ENCODE assay signal across 24 cellular contexts in genomic region chr2:42261531-42262195, GRCh38.
DNase-seq lines count a peak whose midpoint lies in the region; ATAC-seq and TF ChIP-seq lines count a peak whose summit lies in the region.
"Had no signal": no experiment of that assay in that cellular context is flagged by ENCODE, and none has a peak within 500 bp of the region (broad histone marks: within the 10 kb centered on the region; RNA-seq: fewer than 3 reads in every experiment).

No MANE protein-coding gene starts in this region.

- ATAC-seq in HG03521 (IDR thresholded peaks at IDR 0.05; ENCODE audit: unreplicated experiment): no peak
- ATAC-seq: activated CD8-positive, alpha-beta T cell treated with anti-CD3 and anti-CD28 coated beads for 36 hours; body of pancreas; left colon; mucosa of descending colon; natural killer cell treated with Interleukin-12 subunit alpha and Interleukin-12 subunit beta and Interleukin-15 and Interleukin-18, amount 100 ng/mL, for 72 hours; psoas muscle had no signal

- no peak for DNase-seq in A673 (ENCODE audit: low spot score)
- peak; percentile 95 for DNase-seq in DMS79 treated with DMSO at 0.1 percent for 48 hours (lab: John Stamatoyannopoulos, UW)
- peak; percentile 65 for DNase-seq in NCI-H2029 treated with DMSO at 0.1 percent for 48 hours (lab: John Stamatoyannopoulos, UW)
- peak; percentile 23 for DNase-seq in SK-N-DZ (ENCODE audit: low spot score)
- DNase-seq in adrenal gland: no peak
- DNase-seq in CD1c-positive myeloid dendritic cell (ENCODE audit: extremely low spot score): no peak
- DNase-seq: activated CD4-positive, CD25-positive, alpha-beta regulatory T cell treated with anti-CD3 and anti-CD28 coated beads, Interleukin-2, amount 50 U/mL, for 72 hours; activated CD8-positive, alpha-beta T cell treated with anti-CD3 and anti-CD28 coated beads for 36 hours; activated naive CD4-positive, alpha-beta T cell treated with anti-CD3 and anti-CD28 coated beads for 36 hours; body of pancreas; erythroblast; Karpas-422; left colon; mammary epithelial cell; mucosa of descending colon; NCI-H1694 treated with DMSO at 0.1 percent for 48 hours; NCI-H446; OCI-M1; psoas muscle; stimulated activated CD4-positive, alpha-beta T cell treated with anti-CD3 and anti-CD28 coated beads, Interleukin-4, amount 100 ng/mL, for 24 hours had no signal

- no peaks in the 10 kb centered on the region for H3K27me3 ChIP-seq in A673 (replicated peaks; ENCODE audit: insufficient read depth, low read depth, low read length, poor library complexity)
- no peaks in the 10 kb centered on the region for H3K27me3 ChIP-seq in adrenal gland
- H3K27me3 ChIP-seq: BLaER1 treated with 17β-estradiol and CSF1 and Interleukin-3, amounts not matched to agents 10 nM and 100 nM; body of pancreas; tibial nerve had no signal

- POLR2A ChIA-PET in A673 (lab: Charles Lee; ENCODE audit: low non-redundant PET): no interaction called here

- 87 to 93% (median 91%) methylated on average over 3 of the region's 3 CpGs for WGBS in adrenal gland, 4 donors

- no peaks in the 10 kb centered on the region for H3K4me1 ChIP-seq in A673 (ENCODE audit: insufficient read depth, low read length, poor library complexity, severe bottlenecking)
- H3K4me1 ChIP-seq in adrenal gland (replicated peaks in 1 of 2): no peaks in the 10 kb centered on the region
- H3K4me1 ChIP-seq: body of pancreas, psoas muscle, tibial nerve had no signal

- no peak overlapping the region for H3K4me3 ChIP-seq in A673 (ENCODE audit: low read depth, low read length, poor library complexity, severe bottlenecking)
- no peak overlapping the region for H3K4me3 ChIP-seq in adrenal gland
- H3K4me3 ChIP-seq: BLaER1 treated with 17β-estradiol and CSF1 and Interleukin-3, amounts not matched to agents 10 nM and 100 nM; body of pancreas; mucosa of descending colon; psoas muscle; tibial nerve had no signal

- intact Hi-C loops in A673 (cut with micrococcal nuclease; ENCODE audit: unreplicated experiment) (no loop called here), adrenal gland (cut with DNase I) (no loop called here)

- no peak for TF ChIP-seq CTCF in A673 (conservative IDR thresholded peaks at IDR 0.05; ENCODE audit: low read depth, low read length)
- no peak for TF ChIP-seq CTCF in adrenal gland (IDR thresholded peaks at IDR 0.05)

- TF ChIP-seq POLR2A in adrenal gland (IDR thresholded peaks at IDR 0.05): no peak

- H3K9me3 ChIP-seq in A673 (ENCODE audit: low read depth, low read length, poor library complexity, severe bottlenecking): no peaks in the 10 kb centered on the region
- H3K9me3 ChIP-seq in adrenal gland (replicated peaks in 1 of 3): no peaks in the 10 kb centered on the region
- H3K9me3 ChIP-seq: body of pancreas, mucosa of descending colon, psoas muscle, tibial nerve had no signal

- peaks cover 12% of the 10 kb centered on the region for H3K36me3 ChIP-seq in A673 (ENCODE audit: insufficient read depth, low read length, poor library complexity, severe bottlenecking)
- H3K36me3 ChIP-seq in adrenal gland (replicated peaks in 1 of 2): peaks cover 0 to 6% of the 10 kb centered on the region in 2 donors

- CTCF ChIA-PET in A673 (lab: Charles Lee): no interaction called here

- H3K27ac ChIP-seq in A673 (ENCODE audit: low read depth, low read length, poor library complexity, severe bottlenecking) (no peak overlapping the region), adrenal gland (no peak overlapping the region)
- H3K27ac ChIP-seq: BLaER1 treated with 17β-estradiol and CSF1 and Interleukin-3, amounts not matched to agents 10 nM and 100 nM; body of pancreas; psoas muscle; tibial nerve had no signal

- BruUV-seq in A673 (replicated peaks; lab: Mats Ljungman, UMichigan): TSS peak; percentile 13

Comparison
In these comparisons a context has a peak if more than half of its experiments do, and no peak if none do; other contexts are left out.
1. DNase-seq: peak in DMS79 treated with DMSO at 0.1 percent for 48 hours (single experiment), NCI-H2029 treated with DMSO at 0.1 percent for 48 hours (single experiment) and SK-N-DZ (single experiment); none in A673 (single experiment), adrenal gland (0 of 7) and CD1c-positive myeloid dendritic cell (single experiment).